ENCODE assay signal across 24 cellular contexts in genomic region chr4:139503622-139504166, GRCh38. TPM values are rescaled to one million over a fixed set of nuclear protein-coding genes. Genes with fewer than 3 reads are reported as not detected.
DNase-seq lines count a peak whose midpoint lies in the region; ATAC-seq, FAIRE-seq and TF ChIP-seq lines count a peak whose summit lies in the region.
"Had no signal": no experiment of that assay in that cellular context is flagged by ENCODE, and none has a peak within 500 bp of the region (broad histone marks: within the 10 kb centered on the region; RNA-seq: fewer than 3 reads in every experiment).

No MANE protein-coding gene starts in this region.

- no peak for TF ChIP-seq RAD21 in K562 (CRISPR knock-in tag; conservative IDR thresholded peaks at IDR 0.05 in 1 of 2, IDR thresholded peaks at IDR 0.05 in 1 of 2)

- H3K9me3 Mint-ChIP-seq in activated CD8-positive, alpha-beta T cell treated with anti-CD3 and anti-CD28 coated beads for 36 hours, result no peaks in the 10 kb centered on the region
- H3K9me3 Mint-ChIP-seq in activated CD8-positive, alpha-beta T cell treated with anti-CD3 and anti-CD28 coated beads, Interleukin-2, amount 10 ng/mL, durations not matched to agents 7 days and 5 days (ENCODE audit: insufficient read depth), result no peaks in the 10 kb centered on the region
- H3K9me3 Mint-ChIP-seq in immature natural killer cell, result no peaks in the 10 kb centered on the region
- H3K9me3 Mint-ChIP-seq: CD4-positive, alpha-beta T cell; CD8-positive, alpha-beta memory T cell; GM23338; H9; HFFc6 had no signal

- CTCF ChIA-PET in activated CD8-positive, alpha-beta T cell treated with anti-CD3 and anti-CD28 coated beads for 36 hours (lab: Charles Lee), result interaction anchor here (1.3 kb wide), 1 partner anchor 101 kb away, joined by 6 read pairs; no protein-coding TSS in a partner anchor
- CTCF ChIA-PET in activated CD8-positive, alpha-beta T cell treated with anti-CD3 and anti-CD28 coated beads, Interleukin-2, amount 10 ng/mL, durations not matched to agents 7 days and 5 days (lab: Charles Lee), result interaction anchor here (1.1 to 1.4 kb wide), 2 partner anchors 27 to 36 kb away, joined by 3 to 5 read pairs; no protein-coding TSS in a partner anchor
- CTCF ChIA-PET in K562 (lab: Yijun Ruan, JAX; ENCODE audit: low intra/inter-chr PET ratio), result no interaction called here
- CTCF ChIA-PET in RWPE1 (lab: Yijun Ruan, JAX), result interaction anchor here (0.6 kb wide), 1 partner anchor 90 kb away, joined by 3 read pairs; no protein-coding TSS in a partner anchor

- TF ChIP-seq CTCF in activated CD8-positive, alpha-beta T cell treated with anti-CD3 and anti-CD28 coated beads for 36 hours (IDR thresholded peaks at IDR 0.05), result no peak
- TF ChIP-seq CTCF in K562 (IDR thresholded peaks at IDR 0.05 in 2 of 3, conservative IDR thresholded peaks at IDR 0.05 in 1 of 3; ENCODE audit: insufficient read depth in 2 of 3, low read depth in 1 of 3, low read length in 3 of 3) (no peak), RWPE1 (conservative IDR thresholded peaks at IDR 0.05; ENCODE audit: low read depth) (no peak)

- TF ChIP-seq EP300 in K562 (IDR thresholded peaks at IDR 0.05; ENCODE audit: low read length), result no peak

- H3K9me3 ChIP-seq in K562 (replicated peaks; ENCODE audit: control insufficient read depth, insufficient read depth, low read depth, low read length), result no peaks in the 10 kb centered on the region
- H3K9me3 ChIP-seq: A549, BE2C had no signal

- no peaks in the 10 kb centered on the region; a peak in 1 of 5 replicates for H3K4me1 ChIP-seq in K562 (replicated peaks in 1 of 2; ENCODE audit: control insufficient read depth in 2 of 2, insufficient read depth in 2 of 2, low read length in 2 of 2)
- H3K4me1 ChIP-seq: A549, BE2C had no signal

- DNase-seq in activated CD8-positive, alpha-beta T cell treated with anti-CD3 and anti-CD28 coated beads for 36 hours, result no peak
- DNase-seq in activated CD8-positive, alpha-beta T cell treated with anti-CD3 and anti-CD28 coated beads, Interleukin-2, amount 10 ng/mL, durations not matched to agents 7 days and 5 days, result no peak
- DNase-seq in OCI-M1 (lab: John Stamatoyannopoulos, UW) (peak; percentile 53), K562 (ENCODE audit: extremely low read depth in 1 of 4, low spot score in 3 of 4) (no peak), SIG-M5 (lab: John Stamatoyannopoulos, UW) (no peak), RWPE1 (ENCODE audit: low spot score) (no peak), immature natural killer cell (no peak)
- DNase-seq: 8988T; ACHN; AML-193; BE2C; CD4-positive, alpha-beta T cell; CD8-positive, alpha-beta memory T cell; DMS153; DND-41; H9; HFFc6 had no signal

- no peaks in the 10 kb centered on the region for H4K20me1 ChIP-seq in K562 (replicated peaks; ENCODE audit: control insufficient read depth, insufficient read depth, low read length)

- no peak overlapping the region for H3K4me3 ChIP-seq in K562
- H3K4me3 ChIP-seq: A549; BLaER1 treated with 17β-estradiol and CSF1 and Interleukin-3, amounts not matched to agents 10 nM and 100 nM; GM23338 had no signal

- no peaks in the 10 kb centered on the region for H3K9me1 ChIP-seq in K562 (ENCODE audit: control insufficient read depth, insufficient read depth, low read length)

- H3K36me3 ChIP-seq in K562 (ENCODE audit: control insufficient read depth, insufficient read depth, low read length), result no peaks in the 10 kb centered on the region

- H3K4me1 Mint-ChIP-seq in activated CD8-positive, alpha-beta T cell treated with anti-CD3 and anti-CD28 coated beads for 36 hours (ENCODE audit: low read depth), result no peaks in the 10 kb centered on the region
- no peaks in the 10 kb centered on the region for H3K4me1 Mint-ChIP-seq in activated CD8-positive, alpha-beta T cell treated with anti-CD3 and anti-CD28 coated beads, Interleukin-2, amount 10 ng/mL, durations not matched to agents 7 days and 5 days (ENCODE audit: low read depth)
- H3K4me1 Mint-ChIP-seq in immature natural killer cell, result no peaks in the 10 kb centered on the region
- H3K4me1 Mint-ChIP-seq: CD8-positive, alpha-beta memory T cell had no signal

- H3K27ac ChIP-seq in K562 (ENCODE audit: extremely low read depth, low read depth, low read length) (no peak overlapping the region), RWPE1 (no peak overlapping the region)
- H3K27ac ChIP-seq: A549; BLaER1 treated with 17β-estradiol and CSF1 and Interleukin-3, amounts not matched to agents 10 nM and 100 nM had no signal

- no peaks in the 10 kb centered on the region for H3K79me2 ChIP-seq in K562 (ENCODE audit: control insufficient read depth, insufficient read depth, low read length)

- no peak overlapping the region for H2AFZ ChIP-seq in K562 (ENCODE audit: low read depth, low read length)
- H2AFZ ChIP-seq: GM23338 had no signal

- BruUV-seq in K562 (replicated peaks; lab: Mats Ljungman, UMichigan), result no TSS peak

- peak; percentile 49 for ATAC-seq in activated CD8-positive, alpha-beta T cell treated with anti-CD3 and anti-CD28 coated beads for 36 hours
- ATAC-seq in activated CD8-positive, alpha-beta T cell treated with anti-CD3 and anti-CD28 coated beads, Interleukin-2, amount 10 ng/mL, durations not matched to agents 7 days and 5 days, result no peak
- ATAC-seq in K562, result no peak; the same call in 2 of the 3 replicates
- ATAC-seq: GM23338, HCT116 had no signal

- H3K27ac Mint-ChIP-seq in activated CD8-positive, alpha-beta T cell treated with anti-CD3 and anti-CD28 coated beads for 36 hours, result no peak overlapping the region
- H3K27ac Mint-ChIP-seq in activated CD8-positive, alpha-beta T cell treated with anti-CD3 and anti-CD28 coated beads, Interleukin-2, amount 10 ng/mL, durations not matched to agents 7 days and 5 days, result no peak overlapping the region
- H3K27ac Mint-ChIP-seq in immature natural killer cell, result no peak overlapping the region
- H3K27ac Mint-ChIP-seq: CD4-positive, alpha-beta T cell; CD8-positive, alpha-beta memory T cell; GM23338; HFFc6 had no signal

- peaks cover 4% of the 10 kb centered on the region for H3K36me3 Mint-ChIP-seq in activated CD8-positive, alpha-beta T cell treated with anti-CD3 and anti-CD28 coated beads for 36 hours (ENCODE audit: low read depth)
- peaks cover 7% of the 10 kb centered on the region for H3K36me3 Mint-ChIP-seq in activated CD8-positive, alpha-beta T cell treated with anti-CD3 and anti-CD28 coated beads, Interleukin-2, amount 10 ng/mL, durations not matched to agents 7 days and 5 days (ENCODE audit: low read depth)
- H3K36me3 Mint-ChIP-seq in immature natural killer cell, result no peaks in the 10 kb centered on the region

- POLR2A ChIA-PET in activated CD8-positive, alpha-beta T cell treated with anti-CD3 and anti-CD28 coated beads for 36 hours (lab: Charles Lee), result interaction anchor here (0.9 kb wide), 1 partner anchor 51 kb away, joined by 4 read pairs; no protein-coding TSS in a partner anchor
- POLR2A ChIA-PET in activated CD8-positive, alpha-beta T cell treated with anti-CD3 and anti-CD28 coated beads, Interleukin-2, amount 10 ng/mL, durations not matched to agents 7 days and 5 days (lab: Charles Lee), result interaction anchor here (0.7 kb wide), 1 partner anchor 57 kb away, joined by 3 read pairs; no protein-coding TSS in a partner anchor
- POLR2A ChIA-PET in K562 (lab: Yijun Ruan, JAX), result interaction anchor here (1.2 to 1.4 kb wide), 2 partner anchors 12 kb away, joined by 3 to 5 read pairs; no protein-coding TSS in a partner anchor
- POLR2A ChIA-PET in RWPE1 (lab: Yijun Ruan, JAX; ENCODE audit: low non-redundant PET), result no interaction called here

- intact Hi-C loops in activated CD8-positive, alpha-beta T cell treated with anti-CD3 and anti-CD28 coated beads for 36 hours (cut with micrococcal nuclease), result no loop called here
- intact Hi-C loops in K562 (cut with micrococcal nuclease), result no loop called here

- in situ Hi-C loops in K562 (cut with MboI), result no loop called here

- H3K27me3 ChIP-seq in K562 (ENCODE audit: control insufficient read depth in 2 of 2, insufficient read depth in 2 of 2, low read length in 2 of 2), result peaks cover 17 to 26% of the 10 kb centered on the region in 2 experiments
- H3K27me3 ChIP-seq: BE2C; BLaER1 treated with 17β-estradiol and CSF1 and Interleukin-3, amounts not matched to agents 10 nM and 100 nM had no signal

- H3K4me2 ChIP-seq in K562 (ENCODE audit: insufficient read depth, low read length), result no peak overlapping the region
- H3K4me2 ChIP-seq: A549, GM23338 had no signal

- H3K4me3 Mint-ChIP-seq in activated CD8-positive, alpha-beta T cell treated with anti-CD3 and anti-CD28 coated beads for 36 hours, result no peak overlapping the region
- H3K4me3 Mint-ChIP-seq in activated CD8-positive, alpha-beta T cell treated with anti-CD3 and anti-CD28 coated beads, Interleukin-2, amount 10 ng/mL, durations not matched to agents 7 days and 5 days, result no peak overlapping the region
- H3K4me3 Mint-ChIP-seq in immature natural killer cell, result no peak overlapping the region
- H3K4me3 Mint-ChIP-seq: CD14-positive monocyte; CD4-positive, alpha-beta T cell; CD8-positive, alpha-beta memory T cell; GM23338; H9; HFFc6 had no signal

- no peak for FAIRE-seq in K562 (lab: Jason Lieb, UNC)
- FAIRE-seq: A549, D721Med, G401.6 had no signal

- TF ChIP-seq POLR2A in K562 (conservative IDR thresholded peaks at IDR 0.05), result no peak

- no peaks in the 10 kb centered on the region for H3K27me3 Mint-ChIP-seq in activated CD8-positive, alpha-beta T cell treated with anti-CD3 and anti-CD28 coated beads for 36 hours
- peaks cover 2% of the 10 kb centered on the region for H3K27me3 Mint-ChIP-seq in activated CD8-positive, alpha-beta T cell treated with anti-CD3 and anti-CD28 coated beads, Interleukin-2, amount 10 ng/mL, durations not matched to agents 7 days and 5 days (ENCODE audit: low read depth)
- peaks cover 1 to 7% (median 2%) of the 10 kb centered on the region in 3 donors for H3K27me3 Mint-ChIP-seq in immature natural killer cell (ENCODE audit: low read depth in 3 of 3)
- H3K27me3 Mint-ChIP-seq: CD4-positive, alpha-beta T cell had no signal

- no peak overlapping the region for H3K9ac ChIP-seq in K562 (ENCODE audit: insufficient read depth in 1 of 2, low read depth in 2 of 2, low read length in 2 of 2)
- H3K9ac ChIP-seq: BLaER1 treated with 17β-estradiol and CSF1 and Interleukin-3, amounts not matched to agents 10 nM and 100 nM had no signal

RNA-seq across cellular contexts. Expression of gene RAB33B, which starts 49.8 kb away (rescaled TPM):
- 1 to 10 TPM; 6.1 to 6.2 TPM for total RNA-seq in activated CD8-positive, alpha-beta T cell treated with anti-CD3 and anti-CD28 coated beads for 36 hours
- total RNA-seq in activated CD8-positive, alpha-beta T cell treated with anti-CD3 and anti-CD28 coated beads, Interleukin-2, amount 10 ng/mL, durations not matched to agents 7 days and 5 days, result 1 to 10 TPM; 6.7 TPM
- 4.0 and 4.8 TPM in 2 replicates for total RNA-seq in K562 (2011; cell fraction: chromatin; rRNA removed; ENCODE audit: low replicate concordance)
- 3.7 TPM in 2 replicates for total RNA-seq in K562 (2011; cell fraction: nucleolus; rRNA removed)
- 3.2 and 7.4 TPM in 2 replicates for total RNA-seq in K562 (2011; cell fraction: nucleoplasm; rRNA removed)
- total RNA-seq in K562 (2014; rRNA removed) (2.3 and 3.0 TPM in 2 replicates), K562 (2014; rRNA removed; fragmentation: Illumina TruSeq; extraction: Trizol) (3.7 and 3.9 TPM in 2 replicates), K562 (2015; rRNA removed; fragmentation: Illumina TruSeq; extraction: Trizol) (2.6 and 3.5 TPM in 2 replicates), K562 (2021) (2.6 and 2.7 TPM in 2 replicates)
- polyA plus RNA-seq in K562 (2011; rRNA removed) (3.7 and 4.0 TPM in 2 replicates), K562 (2014; fragmentation: Illumina TruSeq; extraction: Trizol) (2.6 and 3.5 TPM in 2 replicates), K562 (2014; fragmentation: Nextera tagmentation; extraction: Ambion mirVana) (1 to 10 TPM; 1.8 to 3.3 TPM), K562 (2014; rRNA removed) (1.7 and 2.6 TPM in 2 replicates), immature natural killer cell (1 to 10 TPM; 2.8 to 6.8 (median 3.8) TPM)
- 1.1 and 3.1 TPM in 2 replicates for polyA plus RNA-seq in K562 (2011; cell fraction: cytosol; rRNA removed)
- polyA plus RNA-seq in K562 (2011; cell fraction: nucleus; rRNA removed), result 1.8 and 2.5 TPM in 2 replicates
- polyA plus RNA-seq in K562 (2012), result 1.8 and 2.9 TPM in 2 replicates
- 5.1 and 6.8 TPM in 2 replicates for polyA minus RNA-seq in K562 (2011; rRNA and poly(A)+ RNA removed)
- polyA minus RNA-seq in K562 (2011; cell fraction: cytosol; rRNA and poly(A)+ RNA removed), result 2.4 and 3.0 TPM in 2 replicates
- 1.1 and 2.9 TPM in 2 replicates for polyA minus RNA-seq in K562 (2011; cell fraction: nucleus; rRNA and poly(A)+ RNA removed)

RNA-seq across cellular contexts. Expression of gene SETD7, which starts 52.3 kb away (rescaled TPM):
- 10 to 100 TPM; 10.4 to 12.1 TPM for total RNA-seq in activated CD8-positive, alpha-beta T cell treated with anti-CD3 and anti-CD28 coated beads for 36 hours
- 1 to 10 TPM; 7.2 to 7.4 TPM for total RNA-seq in activated CD8-positive, alpha-beta T cell treated with anti-CD3 and anti-CD28 coated beads, Interleukin-2, amount 10 ng/mL, durations not matched to agents 7 days and 5 days
- 0.28 and 0.81 TPM in 2 replicates for total RNA-seq in K562 (2011; cell fraction: chromatin; rRNA removed; ENCODE audit: low replicate concordance)
- total RNA-seq in K562 (2011; cell fraction: nucleolus; rRNA removed), result 0.17 and 0.26 TPM in 2 replicates
- 0.73 and 1.1 TPM in 2 replicates for total RNA-seq in K562 (2011; cell fraction: nucleoplasm; rRNA removed)
- total RNA-seq in K562 (2014; rRNA removed) (1.8 and 2.0 TPM in 2 replicates), K562 (2014; rRNA removed; fragmentation: Illumina TruSeq; extraction: Trizol) (2.0 and 2.3 TPM in 2 replicates), K562 (2015; rRNA removed; fragmentation: Illumina TruSeq; extraction: Trizol) (1.7 and 1.8 TPM in 2 replicates), K562 (2021) (1.7 and 2.4 TPM in 2 replicates)
- polyA plus RNA-seq in K562 (2011; rRNA removed) (0.38 and 0.60 TPM in 2 replicates), K562 (2014; fragmentation: Illumina TruSeq; extraction: Trizol) (1.9 and 2.1 TPM in 2 replicates), K562 (2014; fragmentation: Nextera tagmentation; extraction: Ambion mirVana) (under 1 TPM; 0.37 to 0.60 TPM), K562 (2014; rRNA removed) (0.98 and 1.6 TPM in 2 replicates), immature natural killer cell (under 1 TPM in 2 of 3 donors, not detected in 1; 0.10 to 0.39 TPM)
- polyA plus RNA-seq in K562 (2011; cell fraction: cytosol; rRNA removed), result 0.13 and 0.72 TPM in 2 replicates
- polyA plus RNA-seq in K562 (2011; cell fraction: nucleus; rRNA removed), result 0.48 and 0.59 TPM in 2 replicates
- polyA plus RNA-seq in K562 (2012), result 1.2 and 2.5 TPM in 2 replicates
- 0.60 and 1.2 TPM in 2 replicates for polyA minus RNA-seq in K562 (2011; rRNA and poly(A)+ RNA removed)
- polyA minus RNA-seq in K562 (2011; cell fraction: cytosol; rRNA and poly(A)+ RNA removed), result 0.19 and 0.73 TPM in 2 replicates
- 0.40 and 1.00 TPM in 2 replicates for polyA minus RNA-seq in K562 (2011; cell fraction: nucleus; rRNA and poly(A)+ RNA removed)
